ENCODE assay signal across 2 cellular contexts in genomic region chr2:127015106-127015910, GRCh38.
TF ChIP-seq lines count a peak whose summit lies in the region.

No MANE protein-coding gene starts in this region.

TF ChIP-seq in A549, 52 proteins besides CTCF, POLR2A, EP300 and RAD21:
- TF ChIP-seq, protein P1, sequence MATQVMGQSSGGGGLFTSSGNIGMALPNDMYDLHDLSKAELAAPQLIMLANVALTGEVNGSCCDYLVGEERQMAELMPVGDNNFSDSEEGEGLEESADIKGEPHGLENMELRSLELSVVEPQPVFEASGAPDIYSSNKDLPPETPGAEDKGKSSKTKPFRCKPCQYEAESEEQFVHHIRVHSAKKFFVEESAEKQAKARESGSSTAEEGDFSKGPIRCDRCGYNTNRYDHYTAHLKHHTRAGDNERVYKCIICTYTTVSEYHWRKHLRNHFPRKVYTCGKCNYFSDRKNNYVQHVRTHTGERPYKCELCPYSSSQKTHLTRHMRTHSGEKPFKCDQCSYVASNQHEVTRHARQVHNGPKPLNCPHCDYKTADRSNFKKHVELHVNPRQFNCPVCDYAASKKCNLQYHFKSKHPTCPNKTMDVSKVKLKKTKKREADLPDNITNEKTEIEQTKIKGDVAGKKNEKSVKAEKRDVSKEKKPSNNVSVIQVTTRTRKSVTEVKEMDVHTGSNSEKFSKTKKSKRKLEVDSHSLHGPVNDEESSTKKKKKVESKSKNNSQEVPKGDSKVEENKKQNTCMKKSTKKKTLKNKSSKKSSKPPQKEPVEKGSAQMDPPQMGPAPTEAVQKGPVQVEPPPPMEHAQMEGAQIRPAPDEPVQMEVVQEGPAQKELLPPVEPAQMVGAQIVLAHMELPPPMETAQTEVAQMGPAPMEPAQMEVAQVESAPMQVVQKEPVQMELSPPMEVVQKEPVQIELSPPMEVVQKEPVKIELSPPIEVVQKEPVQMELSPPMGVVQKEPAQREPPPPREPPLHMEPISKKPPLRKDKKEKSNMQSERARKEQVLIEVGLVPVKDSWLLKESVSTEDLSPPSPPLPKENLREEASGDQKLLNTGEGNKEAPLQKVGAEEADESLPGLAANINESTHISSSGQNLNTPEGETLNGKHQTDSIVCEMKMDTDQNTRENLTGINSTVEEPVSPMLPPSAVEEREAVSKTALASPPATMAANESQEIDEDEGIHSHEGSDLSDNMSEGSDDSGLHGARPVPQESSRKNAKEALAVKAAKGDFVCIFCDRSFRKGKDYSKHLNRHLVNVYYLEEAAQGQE (IDR thresholded peaks at IDR 0.05): no peak
- TF ChIP-seq GATA3 (IDR thresholded peaks at IDR 0.05; ENCODE audit: borderline replicate concordance): no peak
- no peak for TF ChIP-seq JUNB (IDR thresholded peaks at IDR 0.05)
- TF ChIP-seq CBX2 (IDR thresholded peaks at IDR 0.05; ENCODE audit: borderline replicate concordance, low read depth): no peak
- TF ChIP-seq BHLHE40 (IDR thresholded peaks at IDR 0.05; ENCODE audit: low read depth, low read length): no peak
- no peak for TF ChIP-seq RCOR1 (IDR thresholded peaks at IDR 0.05; ENCODE audit: low read depth, low read length)
- no peak for TF ChIP-seq MAFK (IDR thresholded peaks at IDR 0.05; ENCODE audit: partially characterized antibody)
- TF ChIP-seq ZNF302 (CRISPR knock-in tag; IDR thresholded peaks at IDR 0.05): no peak
- no peak for TF ChIP-seq RARB (CRISPR knock-in tag; IDR thresholded peaks at IDR 0.05)
- no peak for TF ChIP-seq HMGXB4 (CRISPR knock-in tag; IDR thresholded peaks at IDR 0.05; ENCODE audit: borderline replicate concordance)
- TF ChIP-seq, protein P2, sequence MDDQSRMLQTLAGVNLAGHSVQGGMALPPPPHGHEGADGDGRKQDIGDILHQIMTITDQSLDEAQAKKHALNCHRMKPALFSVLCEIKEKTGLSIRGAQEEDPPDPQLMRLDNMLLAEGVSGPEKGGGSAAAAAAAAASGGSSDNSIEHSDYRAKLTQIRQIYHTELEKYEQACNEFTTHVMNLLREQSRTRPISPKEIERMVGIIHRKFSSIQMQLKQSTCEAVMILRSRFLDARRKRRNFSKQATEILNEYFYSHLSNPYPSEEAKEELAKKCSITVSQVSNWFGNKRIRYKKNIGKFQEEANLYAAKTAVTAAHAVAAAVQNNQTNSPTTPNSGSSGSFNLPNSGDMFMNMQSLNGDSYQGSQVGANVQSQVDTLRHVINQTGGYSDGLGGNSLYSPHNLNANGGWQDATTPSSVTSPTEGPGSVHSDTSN (IDR thresholded peaks at IDR 0.05): no peak
- no peak for TF ChIP-seq CEBPB (IDR thresholded peaks at IDR 0.05)
- TF ChIP-seq, protein P3, sequence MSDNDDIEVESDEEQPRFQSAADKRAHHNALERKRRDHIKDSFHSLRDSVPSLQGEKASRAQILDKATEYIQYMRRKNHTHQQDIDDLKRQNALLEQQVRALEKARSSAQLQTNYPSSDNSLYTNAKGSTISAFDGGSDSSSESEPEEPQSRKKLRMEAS (IDR thresholded peaks at IDR 0.05): no peak
TF ChIP-seq in A549: peak in this region for 0.

TF ChIP-seq in IMR-90, 13 proteins besides CTCF, POLR2A, EP300 and RAD21 (continued from another document):
- TF ChIP-seq, protein P4, sequence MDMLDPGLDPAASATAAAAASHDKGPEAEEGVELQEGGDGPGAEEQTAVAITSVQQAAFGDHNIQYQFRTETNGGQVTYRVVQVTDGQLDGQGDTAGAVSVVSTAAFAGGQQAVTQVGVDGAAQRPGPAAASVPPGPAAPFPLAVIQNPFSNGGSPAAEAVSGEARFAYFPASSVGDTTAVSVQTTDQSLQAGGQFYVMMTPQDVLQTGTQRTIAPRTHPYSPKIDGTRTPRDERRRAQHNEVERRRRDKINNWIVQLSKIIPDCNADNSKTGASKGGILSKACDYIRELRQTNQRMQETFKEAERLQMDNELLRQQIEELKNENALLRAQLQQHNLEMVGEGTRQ (IDR thresholded peaks at IDR 0.05; ENCODE audit: low read depth, low read length): no peak
- TF ChIP-seq CHD1 (IDR thresholded peaks at IDR 0.05; ENCODE audit: low read depth, low read length) (no peak), MAFK (IDR thresholded peaks at IDR 0.05; ENCODE audit: low read depth, low read length) (no peak), BHLHE40 (IDR thresholded peaks at IDR 0.05; ENCODE audit: low read depth, low read length) (no peak), SMC3 (IDR thresholded peaks at IDR 0.05; ENCODE audit: low read depth, low read length) (no peak), RFX5 (IDR thresholded peaks at IDR 0.05; ENCODE audit: low read depth, low read length) (no peak)
